ENCODE assay signal across 8 cellular contexts in genomic region chr18:70459251-70459650, GRCh38.
"Had no signal": no experiment of that assay in that cellular context is flagged by ENCODE, and none has a peak within 500 bp of the region (broad histone marks: within the 10 kb centered on the region; RNA-seq: fewer than 3 reads in every experiment).

No MANE protein-coding gene starts in this region.

- H3K9me3 ChIP-seq: HAP-1 had no signal

- H3K36me3 ChIP-seq: HAP-1 had no signal

- H3K27ac ChIP-seq: GM23248, KMS-11 had no signal

- DNase-seq: GM23248, GOT3, H7, IMR-90 had no signal

- H3K4me3 ChIP-seq: GM23248, HAP-1, K562 had no signal

- ATAC-seq: HCT116, K562 had no signal
